ENCODE assay signal across 12 cellular contexts in genomic region chr20:46568570-46569129, GRCh38. TPM values are rescaled to one million over a fixed set of nuclear protein-coding genes. Genes with fewer than 3 reads are reported as not detected.
DNase-seq lines count a peak whose midpoint lies in the region; TF ChIP-seq lines count a peak whose summit lies in the region.
"Had no signal": no experiment of that assay in that cellular context is flagged by ENCODE, and none has a peak within 500 bp of the region (broad histone marks: within the 10 kb centered on the region; RNA-seq: fewer than 3 reads in every experiment).

No MANE protein-coding gene starts in this region.

- H3K36me3 Mint-ChIP-seq in endodermal cell (ENCODE audit: low read depth) (peaks cover 11% of the 10 kb centered on the region), osteocyte (ENCODE audit: unreplicated experiment) (no peaks in the 10 kb centered on the region)

- H3K4me1 ChIP-seq in osteoblast (ENCODE audit: insufficient read depth, low read length): no peaks in the 10 kb centered on the region
- no peaks in the 10 kb centered on the region for H3K4me1 ChIP-seq in endodermal cell (ENCODE audit: control insufficient read depth, insufficient read depth, low read length)

- no peak overlapping the region for H3K27ac Mint-ChIP-seq in endodermal cell
- H3K27ac Mint-ChIP-seq in osteocyte (ENCODE audit: unreplicated experiment): no peak overlapping the region
- H3K27ac Mint-ChIP-seq: stimulated activated naive CD8-positive, alpha-beta T cell treated with anti-CD3 and anti-CD28 coated beads, Interleukin-15, Interleukin-2, amounts not matched to agents 100 ng/mL and 50 ng/mL, for 24 hours had no signal

- H3K9me3 ChIP-seq in osteoblast (ENCODE audit: low read depth, low read length) (no peaks in the 10 kb centered on the region), endodermal cell (ENCODE audit: control insufficient read depth, low read length) (no peaks in the 10 kb centered on the region)

- no peak overlapping the region for H3K4me3 Mint-ChIP-seq in endodermal cell
- H3K4me3 Mint-ChIP-seq in osteocyte (ENCODE audit: unreplicated experiment): no peak overlapping the region
- H3K4me3 Mint-ChIP-seq: stimulated activated naive CD8-positive, alpha-beta T cell treated with anti-CD3 and anti-CD28 coated beads, Interleukin-15, Interleukin-2, amounts not matched to agents 100 ng/mL and 50 ng/mL, for 24 hours had no signal

- 9 to 15% methylated on average over 10 of the region's 10 CpGs for WGBS in lower leg skin, 2 donors
- 90 to 93% methylated on average over 9 to 10 of the region's 10 CpGs for WGBS in endodermal cell (ENCODE audit: insufficient coverage in 1 of 2, insufficient read length in 1 of 2), 2 experiments

- no peak overlapping the region for H3K4me2 ChIP-seq in osteoblast (ENCODE audit: insufficient read depth, low read length)
- H3K4me2 ChIP-seq: KMS-11 had no signal

- H4K20me1 ChIP-seq in osteoblast (ENCODE audit: insufficient read depth, low read length): no peaks in the 10 kb centered on the region

- no peaks in the 10 kb centered on the region for H3K79me2 ChIP-seq in osteoblast (ENCODE audit: insufficient read depth, low read length)

- in situ Hi-C loops in brain microvascular endothelial cell (cut with HindIII; ENCODE audit: low pct_ligation_motif_present, low sequenced_read_pairs): no loop called here

- intact Hi-C loops in lower leg skin (cut with DNase I; ENCODE audit: low total_unique reads): no loop called here

- TF ChIP-seq CTCF in brain microvascular endothelial cell (IDR thresholded peaks at IDR 0.05; ENCODE audit: low read depth, low read length, missing control alignments): no peak
- no peak for TF ChIP-seq CTCF in lower leg skin (IDR thresholded peaks at IDR 0.05)
- TF ChIP-seq CTCF in osteoblast (IDR thresholded peaks at IDR 0.05; ENCODE audit: extremely low read depth, low read depth, low read length): no peak
- TF ChIP-seq CTCF in endodermal cell (conservative IDR thresholded peaks at IDR 0.05): no peak
- TF ChIP-seq CTCF in osteocyte (IDR thresholded peaks at IDR 0.05): no peak

- TF ChIP-seq POLR2A in lower leg skin (IDR thresholded peaks at IDR 0.05): no peak

- H3K36me3 ChIP-seq in brain microvascular endothelial cell (replicated peaks): no peaks in the 10 kb centered on the region
- no peaks in the 10 kb centered on the region for H3K36me3 ChIP-seq in osteoblast (ENCODE audit: insufficient read depth, low read length)
- no peaks in the 10 kb centered on the region for H3K36me3 ChIP-seq in endodermal cell (ENCODE audit: control insufficient read depth, insufficient read depth, low read length)

- no peak overlapping the region for H2AFZ ChIP-seq in osteoblast (ENCODE audit: low read length)

- H3K27ac ChIP-seq in brain microvascular endothelial cell (no peak overlapping the region), osteoblast (ENCODE audit: low read depth, low read length) (no peak overlapping the region), endodermal cell (ENCODE audit: low read depth, low read length) (no peak overlapping the region)
- H3K27ac ChIP-seq: KMS-11 had no signal

- H3K27me3 ChIP-seq in brain microvascular endothelial cell (replicated peaks): no peaks in the 10 kb centered on the region
- peaks cover 3% of the 10 kb centered on the region for H3K27me3 ChIP-seq in osteoblast (ENCODE audit: insufficient read depth, low read length)
- no peaks in the 10 kb centered on the region for H3K27me3 ChIP-seq in endodermal cell (ENCODE audit: control insufficient read depth, insufficient read depth, low read length, poor library complexity, severe bottlenecking)

- H3K4me3 ChIP-seq in brain microvascular endothelial cell (ENCODE audit: low read depth, low read length) (no peak overlapping the region), lower leg skin (ENCODE audit: low read depth, poor library complexity, severe bottlenecking) (no peak overlapping the region), osteoblast (ENCODE audit: insufficient read depth, low read length) (no peak overlapping the region), endodermal cell (ENCODE audit: low read length) (no peak overlapping the region)

- DNase-seq in AG08396 (ENCODE audit: low spot score) (peak; percentile 51), NCI-H1694 (lab: John Stamatoyannopoulos, UW) (peak; percentile 61), brain microvascular endothelial cell (peak; percentile 61), lower leg skin (ENCODE audit: low spot score in 2 of 2) (peak; percentile 60 to 93), cortex of kidney (lab: John Stamatoyannopoulos, UW) (no peak), osteoblast (ENCODE audit: insufficient read length, low spot score, missing footprints) (no peak), endodermal cell (no peak), osteocyte (ENCODE audit: extremely low spot score, unreplicated experiment) (no peak)

- no peaks in the 10 kb centered on the region for H3K27me3 Mint-ChIP-seq in endodermal cell (ENCODE audit: insufficient read depth)
- H3K27me3 Mint-ChIP-seq in osteocyte (ENCODE audit: unreplicated experiment): peaks cover 41% of the 10 kb centered on the region

- no peaks in the 10 kb centered on the region for H3K9me3 Mint-ChIP-seq in endodermal cell
- H3K9me3 Mint-ChIP-seq in osteocyte (ENCODE audit: unreplicated experiment): no peaks in the 10 kb centered on the region
- H3K9me3 Mint-ChIP-seq: stimulated activated naive CD8-positive, alpha-beta T cell treated with anti-CD3 and anti-CD28 coated beads, Interleukin-15, Interleukin-2, amounts not matched to agents 100 ng/mL and 50 ng/mL, for 24 hours had no signal

- no peak overlapping the region for H3K9ac ChIP-seq in endodermal cell (ENCODE audit: extremely low read depth, low read length, poor library complexity, severe bottlenecking)
- H3K9ac ChIP-seq: KMS-11 had no signal

- H3K4me1 Mint-ChIP-seq in endodermal cell (no peaks in the 10 kb centered on the region), osteocyte (ENCODE audit: unreplicated experiment) (peaks cover 8% of the 10 kb centered on the region)

RNA-seq across cellular contexts. Expression of gene OCSTAMP, which starts 18.2 kb away (rescaled TPM):
- total RNA-seq in lower leg skin (not detected), osteoblast (not detected in 2 replicates), endodermal cell (not detected), osteocyte (not detected in 2 replicates)
- polyA plus RNA-seq in endodermal cell (2013, experiment 1 of 2): 0.36 TPM
- polyA plus RNA-seq in endodermal cell (2013, experiment 2 of 2): 0.25 TPM
- polyA plus RNA-seq: BJ, esophagus had no signal

RNA-seq across cellular contexts. Expression of gene ZNF334, which starts 55.3 kb away (rescaled TPM):
- total RNA-seq in lower leg skin (under 1 TPM; 0.38 to 0.76 (median 0.58) TPM), osteoblast (5.0 and 5.8 TPM in 2 replicates), endodermal cell (10 to 100 TPM; 21.1 to 31.7 TPM), osteocyte (3.7 and 4.7 TPM in 2 replicates)
- polyA plus RNA-seq in endodermal cell (2013, experiment 1 of 2): 20.5 TPM
- polyA plus RNA-seq in endodermal cell (2013, experiment 2 of 2): 18.4 TPM

Comparison
In these comparisons a context has a peak if more than half of its experiments do, and no peak if none do; other contexts are left out.
1. DNase-seq: peak in AG08396 (single experiment), NCI-H1694 (single experiment), brain microvascular endothelial cell (single experiment) and lower leg skin (2 of 2); none in cortex of kidney (single experiment), osteoblast (single experiment), endodermal cell (single experiment) and osteocyte (single experiment).